15 cellular contexts compared by ENCODE assay signal in the genomic region with DNA sequence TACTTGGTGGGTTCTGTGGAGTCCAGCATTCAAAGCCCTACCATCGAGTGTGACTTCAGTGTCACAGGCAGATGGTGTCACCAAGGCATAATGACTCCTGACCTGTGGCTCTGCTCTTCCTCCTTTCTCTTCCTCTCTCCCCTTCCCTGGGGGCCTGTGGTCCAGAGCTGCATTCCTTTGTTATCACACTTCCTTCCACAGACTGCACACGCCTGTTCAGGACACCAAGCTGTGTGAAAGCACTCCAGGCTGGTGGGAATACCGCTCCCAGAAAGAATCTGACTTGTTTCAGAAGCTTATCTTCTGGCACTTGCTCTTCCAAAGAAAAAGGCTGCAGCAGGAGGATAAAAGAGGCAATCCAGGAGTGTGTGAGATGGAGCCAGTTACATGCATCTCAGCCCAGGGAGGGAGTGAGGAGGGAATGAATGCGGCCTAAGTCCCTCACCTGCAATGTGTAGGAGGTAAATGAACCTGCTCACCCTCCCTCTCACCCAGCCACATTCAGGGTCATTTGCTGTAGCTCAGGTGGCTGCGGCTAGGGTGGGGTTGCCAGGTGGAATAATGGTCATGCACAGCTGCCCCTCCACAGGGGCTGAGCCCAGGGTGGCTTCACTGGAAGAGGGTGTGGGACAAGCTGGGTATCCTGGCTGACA.
DNase-seq lines count a peak whose midpoint lies in the region; ATAC-seq and TF ChIP-seq lines count a peak whose summit lies in the region.
"Had no signal": no experiment of that assay in that cellular context is flagged by ENCODE, and none has a peak within 500 bp of the region (broad histone marks: within the 10 kb centered on the region; RNA-seq: fewer than 3 reads in every experiment).

No MANE protein-coding gene starts in this region.

- ATAC-seq in IMR-90 (ENCODE audit: low read depth) (peak; percentile 39), HG02763 (IDR thresholded peaks at IDR 0.05; ENCODE audit: unreplicated experiment) (no peak), GM21526 (IDR thresholded peaks at IDR 0.05; ENCODE audit: low FRiP score, unreplicated experiment) (no peak), GM19023 (IDR thresholded peaks at IDR 0.05; ENCODE audit: unreplicated experiment) (no peak)
- ATAC-seq: naive thymus-derived CD4-positive, alpha-beta T cell; stimulated activated effector memory CD8-positive, alpha-beta T cell treated with anti-CD3 and anti-CD28 coated beads, Interleukin-12 subunit alpha, Interleukin-12 subunit beta, amount 100 ng/mL, for 72 hours had no signal

- H3K4me2 ChIP-seq in IMR-90 (ENCODE audit: low read depth, low read length) (no peak overlapping the region; the same call in 1 of the 2 replicates), neuronal stem cell (ENCODE audit: insufficient read depth, low read length, poor library complexity, severe bottlenecking) (no peak overlapping the region)

- intact Hi-C loops in IMR-90 (cut with micrococcal nuclease) = no loop called here

- DNase-seq in IMR-90 (peak; percentile 60), amniotic epithelial cell (ENCODE audit: low read depth) (peak; percentile 78), cardiac muscle cell (ENCODE audit: low read depth in 1 of 2, low spot score in 1 of 2) (peak; percentile 66 to 89), neuronal stem cell (ENCODE audit: low spot score) (no peak), cortex of kidney (lab: John Stamatoyannopoulos, UW) (no peak)
- DNase-seq: activated CD4-positive, alpha-beta T cell treated with anti-CD3 and anti-CD28 coated beads, Interleukin-2, amount 10 ng/mL, durations not matched to agents 24 days and 14 days; activated gamma-delta T cell; naive thymus-derived CD4-positive, alpha-beta T cell; NCI-H1105 treated with DMSO at 0.1 percent for 48 hours; NCI-H526 had no signal

- H2BK120ac ChIP-seq in IMR-90 (ENCODE audit: low read depth, low read length) (peak overlapping the region; percentile 72), neuronal stem cell (ENCODE audit: low read depth, low read length) (no peak overlapping the region)

- POLR2A ChIA-PET in IMR-90 (lab: Charles Lee; ENCODE audit: unreplicated experiment) = no interaction called here

- dilution Hi-C loops in IMR-90 (cut with HindIII; ENCODE audit: low sequenced_read_pairs, unreplicated experiment) = no loop called here

- H3K56ac ChIP-seq in IMR-90 (ENCODE audit: extremely low read depth, insufficient read depth, low read length) = no peak overlapping the region

- H3K36me3 ChIP-seq in IMR-90 (ENCODE audit: control insufficient read depth, insufficient read depth, low read length) (no peaks in the 10 kb centered on the region), cardiac muscle cell (no peaks in the 10 kb centered on the region), neuronal stem cell (replicated peaks in 1 of 2; ENCODE audit: control insufficient read depth in 2 of 2, insufficient read depth in 2 of 2, low read length in 2 of 2) (no peaks in the 10 kb centered on the region)

- no peak overlapping the region for H2BK12ac ChIP-seq in neuronal stem cell (ENCODE audit: low read length)

- in situ Hi-C loops in IMR-90 (cut with MboI; ENCODE audit: low sequenced_read_pairs) = no loop called here

- no peak for TF ChIP-seq POLR2A in IMR-90 (IDR thresholded peaks at IDR 0.05; ENCODE audit: low read depth, low read length)

- BruUV-seq in IMR-90 (replicated peaks; lab: Mats Ljungman, UMichigan) = no TSS peak

- H3K18ac ChIP-seq in IMR-90 (ENCODE audit: low read depth, low read length) = peak overlapping the region; percentile 30
- H3K18ac ChIP-seq in neuronal stem cell (ENCODE audit: low read length) = peak overlapping the region; percentile 55

- H2BK5ac ChIP-seq in IMR-90 (ENCODE audit: low read depth, low read length, poor library complexity, severe bottlenecking) = no peak overlapping the region
- no peak overlapping the region for H2BK5ac ChIP-seq in neuronal stem cell (ENCODE audit: low read length)

- H3K9me3 ChIP-seq in IMR-90 (ENCODE audit: control insufficient read depth, insufficient read depth, low read length) (no peaks in the 10 kb centered on the region), cardiac muscle cell (ENCODE audit: low read depth) (no peaks in the 10 kb centered on the region), neuronal stem cell (replicated peaks in 1 of 2; ENCODE audit: control insufficient read depth in 2 of 2, insufficient read depth in 1 of 2, low read depth in 1 of 2, low read length in 2 of 2) (no peaks in the 10 kb centered on the region)

- H3K9ac ChIP-seq in IMR-90 (ENCODE audit: low read depth, low read length) (no peak overlapping the region), neuronal stem cell (ENCODE audit: low read depth, low read length, poor library complexity) (no peak overlapping the region)

- CTCF ChIA-PET in IMR-90 (lab: Yijun Ruan, JAX) = no interaction called here

- H4K8ac ChIP-seq in IMR-90 (ENCODE audit: low read depth in 2 of 2, low read length in 2 of 2) (peak overlapping the region in 1 of 2 experiments; percentile 32; a peak in 1 of 4 replicates), neuronal stem cell (ENCODE audit: low read depth, low read length) (peak overlapping the region; percentile 52)

- 30% methylated on average over 2 of the region's 5 CpGs; no CpG with 5 or more reads in 1 of the 2 experiments for WGBS in IMR-90 (ENCODE audit: extremely low coverage in 2 of 2, insufficient read length in 1 of 2), 2 experiments
- no CpG with 5 or more reads among the region's 5 CpGs for WGBS in neuronal stem cell (ENCODE audit: extremely low coverage in 2 of 2, insufficient read length in 2 of 2, insufficient replicate concordance in 1 of 2), 2 donors

- no peak for TF ChIP-seq RAD21 in IMR-90 (IDR thresholded peaks at IDR 0.05; ENCODE audit: low read length)

- H3K79me1 ChIP-seq in IMR-90 (ENCODE audit: low read depth in 1 of 2, low read length in 2 of 2) = no peaks in the 10 kb centered on the region
- no peaks in the 10 kb centered on the region for H3K79me1 ChIP-seq in neuronal stem cell (ENCODE audit: low read depth, low read length)

- H2AFZ ChIP-seq in IMR-90 (replicated peaks; ENCODE audit: low read length, poor library complexity) (peak overlapping the region; percentile 34), neuronal stem cell (ENCODE audit: low read length) (peak overlapping the region; percentile 39)

- H3K4ac ChIP-seq in IMR-90 (ENCODE audit: low read depth, low read length) (peak overlapping the region; percentile 86), neuronal stem cell (ENCODE audit: low read length) (no peak overlapping the region)

- peaks cover 11% of the 10 kb centered on the region for H3K9me1 ChIP-seq in IMR-90 (ENCODE audit: insufficient read depth, low read length)

- peak overlapping the region; percentile 69; the same call in 2 of the 3 replicates for H2BK15ac ChIP-seq in IMR-90 (ENCODE audit: low read depth, low read length)
- no peak overlapping the region for H2BK15ac ChIP-seq in neuronal stem cell (ENCODE audit: low read length)

- H4K91ac ChIP-seq in IMR-90 (ENCODE audit: insufficient read depth, low read depth, low read length) (peak overlapping the region; percentile 82), neuronal stem cell (ENCODE audit: low read depth, low read length, poor library complexity) (no peak overlapping the region)

- H3K23ac ChIP-seq in IMR-90 (ENCODE audit: low read depth, low read length) (peak overlapping the region; percentile 67), neuronal stem cell (ENCODE audit: low read depth, low read length, poor library complexity) (peak overlapping the region; percentile 20)

- peak overlapping the region; percentile 89; the same call in 1 of the 2 replicates for H2AK5ac ChIP-seq in IMR-90 (ENCODE audit: low read depth, low read length)
- peak overlapping the region; percentile 27 for H2AK5ac ChIP-seq in neuronal stem cell (ENCODE audit: low read depth, low read length)

- H3K27ac ChIP-seq in IMR-90 (ENCODE audit: insufficient read depth, low read length) = no peak overlapping the region
- peak overlapping the region; percentile 73 for H3K27ac ChIP-seq in cardiac muscle cell
- H3K27ac ChIP-seq in neuronal stem cell (replicated peaks; ENCODE audit: low read length) = no peak overlapping the region
- H3K27ac ChIP-seq: SK-N-MC had no signal

- H4K5ac ChIP-seq in IMR-90 (ENCODE audit: low read depth, low read length) = peak overlapping the region; percentile 19

- peaks cover 22% of the 10 kb centered on the region for H3K4me1 ChIP-seq in IMR-90 (ENCODE audit: control insufficient read depth, insufficient read depth, low read length)
- H3K4me1 ChIP-seq in cardiac muscle cell (ENCODE audit: low read depth) = peaks cover 19% of the 10 kb centered on the region
- H3K4me1 ChIP-seq in neuronal stem cell (ENCODE audit: control insufficient read depth in 2 of 2, insufficient read depth in 1 of 2, low read depth in 1 of 2, low read length in 2 of 2) = peaks cover 14 to 22% of the 10 kb centered on the region in 2 donors

- H2AK9ac ChIP-seq in IMR-90 (replicated peaks; ENCODE audit: low read depth, low read length, poor library complexity) = peak overlapping the region; percentile 73

- H3K14ac ChIP-seq in IMR-90 (replicated peaks; ENCODE audit: low read depth, low read length) (peak overlapping the region; percentile 74), neuronal stem cell (ENCODE audit: low read length) (no peak overlapping the region)

- TF ChIP-seq CTCF in IMR-90 (conservative IDR thresholded peaks at IDR 0.05; ENCODE audit: low read depth, low read length) (no peak), cardiac muscle cell (IDR thresholded peaks at IDR 0.05; ENCODE audit: low read depth, low read length) (no peak)

- H2BK20ac ChIP-seq in IMR-90 (ENCODE audit: low read depth, low read length) = peak overlapping the region; percentile 75

- no peaks in the 10 kb centered on the region for H4K20me1 ChIP-seq in IMR-90 (ENCODE audit: insufficient read depth, low read length)

- H3K4me3 ChIP-seq in IMR-90 (ENCODE audit: insufficient read depth, low read depth, low read length) (no peak overlapping the region), cardiac muscle cell (no peak overlapping the region), neuronal stem cell (ENCODE audit: low read length in 2 of 2) (no peak overlapping the region)
- H3K4me3 ChIP-seq: SK-N-MC had no signal

- H3K27me3 ChIP-seq in IMR-90 (ENCODE audit: control insufficient read depth, insufficient read depth, low read length) (no peaks in the 10 kb centered on the region), cardiac muscle cell (no peaks in the 10 kb centered on the region), neuronal stem cell (ENCODE audit: control insufficient read depth in 3 of 3, insufficient read depth in 3 of 3, low read depth in 1 of 3, low read length in 3 of 3) (no peaks in the 10 kb centered on the region)

TF ChIP-seq in IMR-90, 13 proteins besides CTCF, POLR2A, EP300 and RAD21:
- TF ChIP-seq MAZ (IDR thresholded peaks at IDR 0.05; ENCODE audit: borderline replicate concordance, low read depth, low read length) = peak; percentile 34; the same call in 1 of the 2 replicates
- TF ChIP-seq NFE2L2 (IDR thresholded peaks at IDR 0.05; ENCODE audit: low read depth, low read length) = no peak
TF ChIP-seq in IMR-90: peak in this region for 1.

Comparison
In these comparisons a context has a peak if more than half of its experiments do, and no peak if none do; other contexts are left out.
1. DNase-seq: peak in IMR-90 (single experiment), amniotic epithelial cell (single experiment) and cardiac muscle cell (2 of 2); none in neuronal stem cell (single experiment) and cortex of kidney (single experiment).